1 cellular context compared by ENCODE assay signal in genomic region chr11:111320728-111321568, GRCh38.
TF ChIP-seq lines count a peak whose summit lies in the region.

No MANE protein-coding gene starts in this region.

TF ChIP-seq in IMR-90, 13 proteins besides CTCF, POLR2A, EP300 and RAD21 (continued from another document):
- TF ChIP-seq USF2 (IDR thresholded peaks at IDR 0.05; ENCODE audit: low read depth, low read length) (no peak), CEBPB (IDR thresholded peaks at IDR 0.05; ENCODE audit: low read depth, low read length) (no peak)
